In the genomic region with DNA sequence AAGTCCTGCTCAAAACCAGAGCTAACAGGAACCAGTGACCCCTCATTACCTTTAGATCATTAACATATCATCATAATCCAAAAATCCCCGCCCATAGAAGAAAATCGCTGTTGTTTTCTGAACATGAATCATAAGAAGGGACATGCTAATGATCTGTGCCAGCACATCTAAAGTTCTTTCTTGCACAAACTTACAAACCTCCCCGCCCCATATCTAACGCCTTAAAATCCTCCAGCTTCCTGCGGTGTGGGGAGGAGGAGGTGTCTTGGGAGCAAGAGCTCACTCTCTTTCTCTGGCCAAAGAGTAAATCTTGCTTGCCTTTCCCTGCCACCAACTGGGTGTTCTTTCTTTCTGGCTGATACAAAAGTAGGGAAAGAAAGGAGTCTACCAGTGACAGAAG, we compare ENCODE assay signal across 21 cellular contexts.
DNase-seq lines count a peak whose midpoint lies in the region; ATAC-seq and TF ChIP-seq lines count a peak whose summit lies in the region.
"Had no signal": no experiment of that assay in that cellular context is flagged by ENCODE, and none has a peak within 500 bp of the region (broad histone marks: within the 10 kb centered on the region; RNA-seq: fewer than 3 reads in every experiment).

No MANE protein-coding gene starts in this region.

- H3K36me3 ChIP-seq in GM23248 (ENCODE audit: low read depth) (no peaks in the 10 kb centered on the region), endodermal cell (ENCODE audit: control insufficient read depth, insufficient read depth, low read length) (no peaks in the 10 kb centered on the region), sigmoid colon (no peaks in the 10 kb centered on the region), OCI-LY7 (ENCODE audit: insufficient read depth, low read length) (no peaks in the 10 kb centered on the region), SJCRH30 (no peaks in the 10 kb centered on the region)
- H3K36me3 ChIP-seq: BLaER1 treated with 17β-estradiol and CSF1 and Interleukin-3, amounts not matched to agents 10 nM and 100 nM; cardiac muscle cell had no signal

- H3K9ac ChIP-seq in GM23248: no peak overlapping the region
- H3K9ac ChIP-seq in endodermal cell (ENCODE audit: extremely low read depth, low read length, poor library complexity, severe bottlenecking): no peak overlapping the region
- H3K9ac ChIP-seq: BLaER1 treated with 17β-estradiol and CSF1 and Interleukin-3, amounts not matched to agents 10 nM and 100 nM had no signal

- H3K4me1 ChIP-seq in GM23248 (ENCODE audit: insufficient read depth): 0 out of 2 replicates have a peak, but pooled peaks cover 5% of the 10 kb centered on the region
- H3K4me1 ChIP-seq in endodermal cell (ENCODE audit: control insufficient read depth, insufficient read depth, low read length): peaks cover 13% of the 10 kb centered on the region
- H3K4me1 ChIP-seq in sigmoid colon: no peaks in the 10 kb centered on the region
- H3K4me1 ChIP-seq in OCI-LY7 (ENCODE audit: insufficient read depth, low read length, poor library complexity, severe bottlenecking): no peaks in the 10 kb centered on the region
- no peaks in the 10 kb centered on the region for H3K4me1 ChIP-seq in SJCRH30
- H3K4me1 ChIP-seq: BLaER1 treated with 17β-estradiol and CSF1 and Interleukin-3, amounts not matched to agents 10 nM and 100 nM; psoas muscle had no signal

- POLR2A ChIA-PET in OCI-LY7 (lab: Charles Lee): interaction anchor here (0.7 kb wide), 1 partner anchor 508 kb away, joined by 3 read pairs; no protein-coding TSS in a partner anchor

- no peaks in the 10 kb centered on the region for H4K20me1 ChIP-seq in GM23248 (ENCODE audit: insufficient read depth)
- no peaks in the 10 kb centered on the region for H4K20me1 ChIP-seq in OCI-LY7 (ENCODE audit: insufficient read depth, low read length)
- H4K20me1 ChIP-seq: BLaER1 treated with 17β-estradiol and CSF1 and Interleukin-3, amounts not matched to agents 10 nM and 100 nM had no signal

- H3K4me3 ChIP-seq in GM23248 (no peak overlapping the region), endodermal cell (ENCODE audit: low read length) (no peak overlapping the region), sigmoid colon (no peak overlapping the region), OCI-LY7 (ENCODE audit: low read depth, low read length, poor library complexity, severe bottlenecking) (no peak overlapping the region), SJCRH30 (no peak overlapping the region)
- H3K4me3 ChIP-seq: BLaER1 treated with 17β-estradiol and CSF1 and Interleukin-3, amounts not matched to agents 10 nM and 100 nM; cardiac muscle cell; psoas muscle; SK-N-MC had no signal

- no peak for TF ChIP-seq EP300 in sigmoid colon (IDR thresholded peaks at IDR 0.05)

- H3K27me3 ChIP-seq in GM23248 (replicated peaks; ENCODE audit: insufficient read depth): peaks cover 72% of the 10 kb centered on the region
- H3K27me3 ChIP-seq in endodermal cell (ENCODE audit: control insufficient read depth, insufficient read depth, low read length, poor library complexity, severe bottlenecking): peaks cover 3% of the 10 kb centered on the region
- peaks cover 0 to 50% (median 0%) of the 10 kb centered on the region in 3 donors for H3K27me3 ChIP-seq in sigmoid colon
- no peaks in the 10 kb centered on the region; the same call in none of the 2 replicates for H3K27me3 ChIP-seq in SJCRH30
- H3K27me3 ChIP-seq: BLaER1 treated with 17β-estradiol and CSF1 and Interleukin-3, amounts not matched to agents 10 nM and 100 nM; cardiac muscle cell had no signal

- H3K4me3 Mint-ChIP-seq in endodermal cell: no peak overlapping the region
- H3K4me3 Mint-ChIP-seq: activated T-cell treated with anti-CD3 and anti-CD28 coated beads, Interleukin-2, amount 50 U/mL, for 72 hours; T-helper 17 cell had no signal

- intact Hi-C loops in cardiac septum (cut with DNase I): no loop called here
- intact Hi-C loops in sigmoid colon (cut with DNase I): no loop called here
- intact Hi-C loops in OCI-LY7 (cut with micrococcal nuclease; ENCODE audit: unreplicated experiment): no loop called here

- ATAC-seq in HG02763 (IDR thresholded peaks at IDR 0.05; ENCODE audit: unreplicated experiment): no peak
- no peak for ATAC-seq in GM21825 (IDR thresholded peaks at IDR 0.05; ENCODE audit: unreplicated experiment)
- ATAC-seq: activated T-cell treated with anti-CD3 and anti-CD28 coated beads, Interleukin-2, amount 50 U/mL, for 72 hours; T-helper 17 cell had no signal

- BruUV-seq in OCI-LY7 (replicated peaks; lab: Mats Ljungman, UMichigan): no TSS peak

- no peak for TF ChIP-seq CTCF in endodermal cell (conservative IDR thresholded peaks at IDR 0.05)
- TF ChIP-seq CTCF in sigmoid colon (IDR thresholded peaks at IDR 0.05): no peak
- no peak for TF ChIP-seq CTCF in OCI-LY7 (conservative IDR thresholded peaks at IDR 0.05; ENCODE audit: low read length)

- H3K4me2 ChIP-seq in GM23248 (ENCODE audit: unreplicated experiment) (no peak overlapping the region), OCI-LY7 (ENCODE audit: low read length) (no peak overlapping the region)
- H3K4me2 ChIP-seq: BLaER1 treated with 17β-estradiol and CSF1 and Interleukin-3, amounts not matched to agents 10 nM and 100 nM had no signal

- H3K9me3 ChIP-seq in GM23248 (ENCODE audit: low read depth) (no peaks in the 10 kb centered on the region), endodermal cell (ENCODE audit: control insufficient read depth, low read length) (no peaks in the 10 kb centered on the region), sigmoid colon (no peaks in the 10 kb centered on the region), OCI-LY7 (ENCODE audit: low read length) (no peaks in the 10 kb centered on the region), SJCRH30 (replicated peaks) (no peaks in the 10 kb centered on the region)
- H3K9me3 ChIP-seq: BLaER1 treated with 17β-estradiol and CSF1 and Interleukin-3, amounts not matched to agents 10 nM and 100 nM; psoas muscle had no signal

- H3K27me3 Mint-ChIP-seq in endodermal cell (ENCODE audit: insufficient read depth): peaks cover 34% of the 10 kb centered on the region

- no peaks in the 10 kb centered on the region for H3F3A ChIP-seq in GM23248 (ENCODE audit: insufficient read depth)

- DNase-seq in GM23248: peak; percentile 58
- DNase-seq in endodermal cell: peak; percentile 70
- DNase-seq in cardiac septum (ENCODE audit: low spot score): peak; percentile 19
- DNase-seq in sigmoid colon: peak; percentile 34
- DNase-seq in OCI-LY7 (ENCODE audit: low spot score): no peak
- no peak for DNase-seq in SJCRH30
- DNase-seq: activated CD4-positive, alpha-beta T cell treated with anti-CD3 and anti-CD28 coated beads for 48 hours; activated naive CD4-positive, alpha-beta T cell treated with Interleukin-2 at 50 U/mL for 16 hours; activated T-cell treated with anti-CD3 and anti-CD28 coated beads, Interleukin-2, amount 50 U/mL, for 72 hours; amygdala; dermis blood vessel endothelial cell; NCI-H1694 treated with DMSO at 0.1 percent for 48 hours; NCI-H526; substantia nigra; T-helper 17 cell had no signal

- WGBS in GM23248 (ENCODE audit: low coverage in 1 of 2, low lambda C conversion rate in 2 of 2, missing lambda C conversion rate in 2 of 2), 2 experiments: 0 to 7% methylated on average over 5 of the region's 5 CpGs
- 50% methylated on average over 5 of the region's 5 CpGs; no CpG with 5 or more reads in 1 of the 2 experiments for WGBS in endodermal cell (ENCODE audit: insufficient coverage in 1 of 2, insufficient read length in 1 of 2), 2 experiments
- WGBS in sigmoid colon, 2 donors: 52 to 70% methylated on average over 5 of the region's 5 CpGs

- no peaks in the 10 kb centered on the region for H3K9me2 ChIP-seq in GM23248 (ENCODE audit: insufficient read depth)
- H3K9me2 ChIP-seq in OCI-LY7 (ENCODE audit: insufficient read depth, low read length): no peaks in the 10 kb centered on the region

- H3K9me3 Mint-ChIP-seq in endodermal cell: no peaks in the 10 kb centered on the region
- H3K9me3 Mint-ChIP-seq: activated T-cell treated with anti-CD3 and anti-CD28 coated beads, Interleukin-2, amount 50 U/mL, for 72 hours had no signal

- H3K36me3 Mint-ChIP-seq in endodermal cell (ENCODE audit: low read depth): no peaks in the 10 kb centered on the region

- H2AFZ ChIP-seq in GM23248 (no peak overlapping the region), OCI-LY7 (ENCODE audit: low read length) (no peak overlapping the region)

- CTCF ChIA-PET in OCI-LY7 (lab: Charles Lee; ENCODE audit: unreplicated experiment): no interaction called here

- in situ Hi-C loops in GM23248 (cut with MboI): no loop called here

- H3K27ac ChIP-seq in GM23248 (no peak overlapping the region), endodermal cell (ENCODE audit: low read depth, low read length) (no peak overlapping the region), sigmoid colon (no peak overlapping the region), OCI-LY7 (ENCODE audit: low read depth, low read length, poor library complexity, severe bottlenecking) (no peak overlapping the region), SJCRH30 (no peak overlapping the region)
- H3K27ac ChIP-seq: BLaER1 treated with 17β-estradiol and CSF1 and Interleukin-3, amounts not matched to agents 10 nM and 100 nM; cardiac muscle cell; psoas muscle; SK-N-MC had no signal

- H3K4me1 Mint-ChIP-seq in endodermal cell: peaks cover 46% of the 10 kb centered on the region
- H3K4me1 Mint-ChIP-seq: T-helper 17 cell had no signal

- no peak for TF ChIP-seq POLR2A in sigmoid colon (IDR thresholded peaks at IDR 0.05)

- no peaks in the 10 kb centered on the region for H3K79me2 ChIP-seq in GM23248 (ENCODE audit: insufficient read depth)
- no peaks in the 10 kb centered on the region for H3K79me2 ChIP-seq in OCI-LY7 (ENCODE audit: insufficient read depth, low read depth, low read length)

- H3K27ac Mint-ChIP-seq in endodermal cell: no peak overlapping the region
- H3K27ac Mint-ChIP-seq: activated T-cell treated with anti-CD3 and anti-CD28 coated beads, Interleukin-2, amount 50 U/mL, for 72 hours; T-helper 17 cell had no signal

Comparison
In these comparisons a context has a peak if more than half of its experiments do, and no peak if none do; other contexts are left out.
1. DNase-seq: peak in GM23248 (single experiment), endodermal cell (single experiment), cardiac septum (single experiment) and sigmoid colon (single experiment); none in OCI-LY7 (single experiment) and SJCRH30 (0 of 2).